9 cellular contexts compared by ENCODE assay signal in genomic region chr4:122921300-122921699, GRCh38.
DNase-seq lines count a peak whose midpoint lies in the region; ATAC-seq and TF ChIP-seq lines count a peak whose summit lies in the region.
"Had no signal": no experiment of that assay in that cellular context is flagged by ENCODE, and none has a peak within 500 bp of the region (broad histone marks: within the 10 kb centered on the region; RNA-seq: fewer than 3 reads in every experiment).

No MANE protein-coding gene starts in this region.

- ATAC-seq in HG03139 (IDR thresholded peaks at IDR 0.05; ENCODE audit: unreplicated experiment) = no peak

- H2AFZ ChIP-seq in ACC112 (ENCODE audit: low read length, unreplicated experiment) = no peak overlapping the region

- H3K36me3 ChIP-seq in ACC112 (ENCODE audit: insufficient read depth, low read length) = no peaks in the 10 kb centered on the region
- H3K36me3 ChIP-seq in HUES6 (ENCODE audit: control insufficient read depth, insufficient read depth, low read length) = no peaks in the 10 kb centered on the region
- H3K36me3 ChIP-seq in brain microvascular endothelial cell (replicated peaks) = no peaks in the 10 kb centered on the region
- H3K36me3 ChIP-seq in muscle layer of duodenum (ENCODE audit: control insufficient read depth in 1 of 2, insufficient read depth in 2 of 2, low read length in 2 of 2) = no peaks in the 10 kb centered on the region

- in situ Hi-C loops in brain microvascular endothelial cell (cut with HindIII; ENCODE audit: low pct_ligation_motif_present, low sequenced_read_pairs) = loop anchor here (25.0 kb wide), 2 partner anchors 159 to 334 kb away; no protein-coding TSS in a partner anchor

- H3K4me3 ChIP-seq in ACC112 (ENCODE audit: low read depth, low read length) = peak overlapping the region; percentile 96
- peak overlapping the region; percentile 95 for H3K4me3 ChIP-seq in HUES6 (ENCODE audit: low read depth, low read length)
- peak overlapping the region; percentile 85 for H3K4me3 ChIP-seq in brain microvascular endothelial cell (ENCODE audit: low read depth, low read length)
- peak overlapping the region; percentile 97 to 99 for H3K4me3 ChIP-seq in muscle layer of duodenum (ENCODE audit: low read depth in 1 of 2, low read length in 2 of 2)

- H3K79me2 ChIP-seq in ACC112 (ENCODE audit: control insufficient read depth, insufficient read depth, low read length, unreplicated experiment) = peaks cover 51% of the 10 kb centered on the region

- DNase-seq in brain microvascular endothelial cell (no peak), hippocampal formation (lab: John Stamatoyannopoulos, UW) (no peak), GDM1 (lab: John Stamatoyannopoulos, UW) (no peak)
- DNase-seq in stimulated activated CD4-positive, alpha-beta T cell treated with anti-CD3 and anti-CD28 coated beads, Interleukin-12 subunit alpha, Interleukin-12 subunit beta, amount 100 ng/mL, for 4 hours = no peak
- DNase-seq: SIG-M5 had no signal

- TF ChIP-seq CTCF in brain microvascular endothelial cell (IDR thresholded peaks at IDR 0.05; ENCODE audit: low read depth, low read length, missing control alignments) = no peak

- H3K9me3 ChIP-seq in HUES6 (ENCODE audit: control insufficient read depth, insufficient read depth, low read depth, low read length) = no peaks in the 10 kb centered on the region
- H3K9me3 ChIP-seq in muscle layer of duodenum (ENCODE audit: control insufficient read depth in 1 of 2, low read length in 2 of 2) = no peaks in the 10 kb centered on the region

- H3K27ac ChIP-seq in ACC112 (ENCODE audit: low read depth, low read length) (peak overlapping the region; percentile 13), HUES6 (ENCODE audit: low read depth, low read length) (no peak overlapping the region), brain microvascular endothelial cell (peak overlapping the region; percentile 51), muscle layer of duodenum (ENCODE audit: low read length) (peak overlapping the region; percentile 74)

- H3K9ac ChIP-seq in HUES6 (ENCODE audit: low read length) = no peak overlapping the region

- peaks cover 27% of the 10 kb centered on the region for H3K4me1 ChIP-seq in ACC112 (ENCODE audit: control insufficient read depth, insufficient read depth, low read length, unreplicated experiment)
- H3K4me1 ChIP-seq in HUES6 (ENCODE audit: control insufficient read depth, insufficient read depth, low read length) = peaks cover 17% of the 10 kb centered on the region; the same call in 1 of the 2 replicates
- peaks cover 7 to 12% of the 10 kb centered on the region in 2 donors for H3K4me1 ChIP-seq in muscle layer of duodenum (ENCODE audit: control insufficient read depth in 1 of 2, insufficient read depth in 2 of 2, low read length in 2 of 2)

- H3K27me3 ChIP-seq in ACC112 (ENCODE audit: insufficient read depth, low read length) = no peaks in the 10 kb centered on the region
- H3K27me3 ChIP-seq in HUES6 (ENCODE audit: control insufficient read depth, insufficient read depth, low read length) = no peaks in the 10 kb centered on the region
- H3K27me3 ChIP-seq in brain microvascular endothelial cell (replicated peaks) = no peaks in the 10 kb centered on the region
- H3K27me3 ChIP-seq in muscle layer of duodenum (ENCODE audit: low read depth, low read length) = no peaks in the 10 kb centered on the region
